ENCODE assay signal across 8 cellular contexts in genomic region chr4:5707366-5708133, GRCh38. TPM values are rescaled to one million over a fixed set of nuclear protein-coding genes. Genes with fewer than 3 reads are reported as not detected.
A peak's percentile ranks its signal among the peaks of the same experiment; 100 is the strongest.
DNase-seq lines count a peak whose midpoint lies in the region; ATAC-seq, FAIRE-seq and TF ChIP-seq lines count a peak whose summit lies in the region.

No MANE protein-coding gene starts in this region.

- peaks cover 31% of the 10 kb centered on the region for H3K4me1 Mint-ChIP-seq in activated CD4-positive, alpha-beta memory T cell treated with anti-CD3 and anti-CD28 coated beads for 36 hours (ENCODE audit: low read depth)
- peaks cover 7% of the 10 kb centered on the region for H3K4me1 Mint-ChIP-seq in glutamatergic neuron (ENCODE audit: low read depth, unreplicated experiment)
- H3K4me1 Mint-ChIP-seq in CD4-positive, alpha-beta T cell (ENCODE audit: low read depth), result peaks cover 16% of the 10 kb centered on the region

- H3K9me3 ChIP-seq in ES-I3 (ENCODE audit: control insufficient read depth, insufficient read depth, low read length) (peaks cover 4% of the 10 kb centered on the region; the same call in 1 of the 2 replicates), psoas muscle (no peaks in the 10 kb centered on the region)
- no peaks in the 10 kb centered on the region for H3K9me3 ChIP-seq in CD4-positive, alpha-beta T cell (ENCODE audit: control insufficient read depth, low read length)

- no peak for TF ChIP-seq POLR2A in GM12891 (IDR thresholded peaks at IDR 0.05; ENCODE audit: low read depth, low read length)

- H3K4me1 ChIP-seq in ES-I3 (ENCODE audit: insufficient read depth, low read length) (peaks cover 3% of the 10 kb centered on the region; the same call in 1 of the 2 replicates), psoas muscle (no peaks in the 10 kb centered on the region)

- peaks cover 39% of the 10 kb centered on the region for H3K27me3 Mint-ChIP-seq in activated CD4-positive, alpha-beta memory T cell treated with anti-CD3 and anti-CD28 coated beads for 36 hours
- peaks cover 7% of the 10 kb centered on the region for H3K27me3 Mint-ChIP-seq in glutamatergic neuron (ENCODE audit: unreplicated experiment)
- H3K27me3 Mint-ChIP-seq in CD4-positive, alpha-beta T cell, result peaks cover 46% of the 10 kb centered on the region

- H3K27ac Mint-ChIP-seq in activated CD4-positive, alpha-beta memory T cell treated with anti-CD3 and anti-CD28 coated beads for 36 hours, result no peak overlapping the region
- no peak overlapping the region for H3K27ac Mint-ChIP-seq in glutamatergic neuron (ENCODE audit: unreplicated experiment)
- no peak overlapping the region for H3K27ac Mint-ChIP-seq in CD4-positive, alpha-beta T cell

- no peak overlapping the region for H3K27ac ChIP-seq in psoas muscle
- no peak overlapping the region for H3K27ac ChIP-seq in CD4-positive, alpha-beta T cell (ENCODE audit: low read depth, low read length)

- POLR2A ChIA-PET in activated CD4-positive, alpha-beta memory T cell treated with anti-CD3 and anti-CD28 coated beads for 36 hours (lab: Charles Lee), result no interaction called here
- POLR2A ChIA-PET in CD4-positive, alpha-beta T cell (lab: Charles Lee), result no interaction called here

- H3K36me3 Mint-ChIP-seq in activated CD4-positive, alpha-beta memory T cell treated with anti-CD3 and anti-CD28 coated beads for 36 hours, result peaks cover 8% of the 10 kb centered on the region
- H3K36me3 Mint-ChIP-seq in glutamatergic neuron (ENCODE audit: unreplicated experiment), result peaks cover 18% of the 10 kb centered on the region
- H3K36me3 Mint-ChIP-seq in CD4-positive, alpha-beta T cell (ENCODE audit: low read depth), result no peaks in the 10 kb centered on the region

- CTCF ChIA-PET in activated CD4-positive, alpha-beta memory T cell treated with anti-CD3 and anti-CD28 coated beads for 36 hours (lab: Charles Lee), result no interaction called here
- CTCF ChIA-PET in CD4-positive, alpha-beta T cell (lab: Charles Lee), result no interaction called here

- H3K36me3 ChIP-seq in ES-I3 (ENCODE audit: insufficient read depth, low read length) (no peaks in the 10 kb centered on the region), psoas muscle (ENCODE audit: insufficient read depth in 1 of 2, low read depth in 1 of 2) (no peaks in the 10 kb centered on the region)

- no peak for DNase-seq in activated CD4-positive, alpha-beta memory T cell treated with anti-CD3 and anti-CD28 coated beads for 36 hours
- DNase-seq in glutamatergic neuron (no peak), psoas muscle (no peak), GM12891 (ENCODE audit: insufficient read length, low spot score) (no peak)
- no peak for DNase-seq in CD4-positive, alpha-beta T cell
- no peak for DNase-seq in activated CD4-positive, alpha-beta T cell treated with anti-CD3 and anti-CD28 coated beads for 4 hours

- FAIRE-seq in GM12891 (lab: Jason Lieb, UNC), result no peak

- intact Hi-C loops in activated CD4-positive, alpha-beta memory T cell treated with anti-CD3 and anti-CD28 coated beads for 36 hours (cut with micrococcal nuclease), result no loop called here
- intact Hi-C loops in psoas muscle (cut with DNase I), result no loop called here
- intact Hi-C loops in CD4-positive, alpha-beta T cell (cut with DNase I, micrococcal nuclease), result no loop called here

- peaks cover 0 to 43% (median 13%) of the 10 kb centered on the region in 3 donors for H3K27me3 ChIP-seq in psoas muscle (ENCODE audit: insufficient read depth in 3 of 3, low read length in 2 of 3)
- peaks cover 52% of the 10 kb centered on the region for H3K27me3 ChIP-seq in CD4-positive, alpha-beta T cell (ENCODE audit: control insufficient read depth, insufficient read depth, low read length)

- 12 to 20% (median 14%) methylated on average over 21 of the region's 21 CpGs for WGBS in psoas muscle, 3 donors

- H3K4me3 ChIP-seq in psoas muscle, result peak overlapping the region; percentile 71

- TF ChIP-seq CTCF in glutamatergic neuron (IDR thresholded peaks at IDR 0.05; ENCODE audit: partially characterized antibody, unreplicated experiment), result no peak
- TF ChIP-seq CTCF in psoas muscle (IDR thresholded peaks at IDR 0.05), result no peak
- TF ChIP-seq CTCF in CD4-positive, alpha-beta T cell (IDR thresholded peaks at IDR 0.05), result no peak

- H3K4me3 Mint-ChIP-seq in activated CD4-positive, alpha-beta memory T cell treated with anti-CD3 and anti-CD28 coated beads for 36 hours, result peak overlapping the region; percentile 54
- H3K4me3 Mint-ChIP-seq in glutamatergic neuron (ENCODE audit: unreplicated experiment), result peak overlapping the region; percentile 80
- no peak overlapping the region for H3K4me3 Mint-ChIP-seq in CD4-positive, alpha-beta T cell

- peaks cover 13% of the 10 kb centered on the region for H3K9me3 Mint-ChIP-seq in activated CD4-positive, alpha-beta memory T cell treated with anti-CD3 and anti-CD28 coated beads for 36 hours
- peaks cover 19% of the 10 kb centered on the region for H3K9me3 Mint-ChIP-seq in glutamatergic neuron (ENCODE audit: unreplicated experiment)
- peaks cover 2% of the 10 kb centered on the region for H3K9me3 Mint-ChIP-seq in CD4-positive, alpha-beta T cell

- ATAC-seq in psoas muscle (no peak), GM18511 (IDR thresholded peaks at IDR 0.05; ENCODE audit: unreplicated experiment) (no peak)
- no peak for ATAC-seq in CD4-positive, alpha-beta T cell (ENCODE audit: poor library complexity)

- peak overlapping the region; percentile 86; the same call in 1 of the 2 replicates for H3K9ac ChIP-seq in ES-I3 (ENCODE audit: low read depth, low read length)

TF ChIP-seq in GM12891, 5 proteins besides CTCF, POLR2A, EP300 and RAD21:
- no peak for TF ChIP-seq POLR2AphosphoS5 (IDR thresholded peaks at IDR 0.05; ENCODE audit: low read depth, low read length)
- TF ChIP-seq TAF1 (IDR thresholded peaks at IDR 0.05; ENCODE audit: low read depth, low read length), result no peak
- no peak for TF ChIP-seq SPI1 (IDR thresholded peaks at IDR 0.05; ENCODE audit: low read depth, low read length)

RNA-seq across cellular contexts. Expression of gene EVC2, which starts 0.8 kb away (rescaled TPM):
- total RNA-seq in activated CD4-positive, alpha-beta memory T cell treated with anti-CD3 and anti-CD28 coated beads for 36 hours, result 1 to 10 TPM; 1.7 to 1.8 TPM
- total RNA-seq in glutamatergic neuron (ENCODE audit: unreplicated experiment) (2.3 TPM), psoas muscle (1 to 10 TPM in 1 of 4 donors, under 1 TPM in 3; 0.44 to 1.0 (median 0.55) TPM)
- under 1 TPM; 0.24 to 0.44 (median 0.33) TPM for polyA plus RNA-seq in psoas muscle
- 1 to 10 TPM; 1.1 to 1.3 TPM for total RNA-seq in CD4-positive, alpha-beta T cell
- 1.2 TPM for polyA plus RNA-seq in GM12891 (2012; ENCODE audit: low read depth, missing spikeins)

RNA-seq across cellular contexts. Expression of gene EVC, which starts 3.5 kb away (rescaled TPM):
- total RNA-seq in activated CD4-positive, alpha-beta memory T cell treated with anti-CD3 and anti-CD28 coated beads for 36 hours, result 1 to 10 TPM; 1.7 to 3.1 TPM
- total RNA-seq in glutamatergic neuron (ENCODE audit: unreplicated experiment) (6.7 TPM), psoas muscle (1 to 10 TPM; 1.5 to 3.8 (median 2.1) TPM)
- under 1 TPM; 0.56 to 0.91 (median 0.59) TPM for polyA plus RNA-seq in psoas muscle
- total RNA-seq in CD4-positive, alpha-beta T cell, result 1 to 10 TPM in 1 of 2 experiments, under 1 TPM in 1; 0.70 to 1.5 TPM
- 8.8 TPM for polyA plus RNA-seq in GM12891 (2012; ENCODE audit: low read depth, missing spikeins)
